In genomic region chr10:129758180-129758579, GRCh38 we compare ENCODE assay signal across 24 cellular contexts.
DNase-seq lines count a peak whose midpoint lies in the region; ATAC-seq and TF ChIP-seq lines count a peak whose summit lies in the region.
"Had no signal": no experiment of that assay in that cellular context is flagged by ENCODE, and none has a peak within 500 bp of the region (broad histone marks: within the 10 kb centered on the region; RNA-seq: fewer than 3 reads in every experiment).

No MANE protein-coding gene starts in this region.

- DNase-seq in activated CD4-positive, alpha-beta memory T cell treated with anti-CD3 and anti-CD28 coated beads, Interleukin-2, amount 10 ng/mL, durations not matched to agents 7 days and 5 days: peak; percentile 13
- no peak for DNase-seq in activated CD4-positive, alpha-beta memory T cell treated with anti-CD3 and anti-CD28 coated beads for 36 hours
- DNase-seq in DND-41 (peak; percentile 4), left lobe of liver (ENCODE audit: low spot score) (peak; percentile 38), sigmoid colon (peak; percentile 13), cortex of kidney (lab: John Stamatoyannopoulos, UW) (no peak)
- no peak for DNase-seq in effector memory CD8-positive, alpha-beta T cell
- DNase-seq: activated CD4-positive, alpha-beta T cell treated with anti-CD3 and anti-CD28 coated beads for 4 hours; activated gamma-delta T cell treated with Interleukin-2 at 50 U/mL for 16 hours; BE2C; GF-D8; naive B cell; NCI-H1105 treated with DMSO at 0.1 percent for 48 hours; NCI-H2029; NCI-H2227 treated with DMSO at 0.1 percent for 48 hours; T-helper 2 cell; transverse colon had no signal

- H3K27ac ChIP-seq in DND-41 (ENCODE audit: low read length): peak overlapping the region; percentile 88
- H3K27ac ChIP-seq in sigmoid colon: no peak overlapping the region
- H3K27ac ChIP-seq: adrenal gland, transverse colon had no signal

- H3K9ac ChIP-seq in DND-41 (ENCODE audit: low read depth, low read length): peak overlapping the region; percentile 44

- CTCF ChIA-PET in activated CD4-positive, alpha-beta memory T cell treated with anti-CD3 and anti-CD28 coated beads, Interleukin-2, amount 10 ng/mL, durations not matched to agents 7 days and 5 days (lab: Charles Lee): no interaction called here
- CTCF ChIA-PET in activated CD4-positive, alpha-beta memory T cell treated with anti-CD3 and anti-CD28 coated beads for 36 hours (lab: Charles Lee): no interaction called here

- H3K4me3 ChIP-seq in DND-41 (ENCODE audit: low read depth in 1 of 2, low read length in 2 of 2) (peak overlapping the region in 1 of 2 experiments; percentile 32; a peak in 2 of 4 replicates), sigmoid colon (no peak overlapping the region)
- H3K4me3 ChIP-seq: adrenal gland, GM23338 had no signal

- ATAC-seq in DND-41 (ENCODE audit: insufficient read depth, low read depth) (no peak), left lobe of liver (no peak), GM19467 (IDR thresholded peaks at IDR 0.05; ENCODE audit: unreplicated experiment) (no peak)
- ATAC-seq in effector memory CD8-positive, alpha-beta T cell (replicated peaks): no peak
- ATAC-seq: gastroesophageal sphincter, GM23338, SK-N-SH treated with all-trans-retinoic acid at 6 μM for 48 hours had no signal

- H3K4me3 Mint-ChIP-seq in activated CD4-positive, alpha-beta memory T cell treated with anti-CD3 and anti-CD28 coated beads, Interleukin-2, amount 10 ng/mL, durations not matched to agents 7 days and 5 days: no peak overlapping the region
- no peak overlapping the region for H3K4me3 Mint-ChIP-seq in activated CD4-positive, alpha-beta memory T cell treated with anti-CD3 and anti-CD28 coated beads for 36 hours
- H3K4me3 Mint-ChIP-seq in effector memory CD8-positive, alpha-beta T cell: no peak overlapping the region
- H3K4me3 Mint-ChIP-seq: GM23338, memory B cell had no signal

- H3K27me3 ChIP-seq in DND-41 (ENCODE audit: insufficient read depth, low read length, poor library complexity): no peaks in the 10 kb centered on the region
- H3K27me3 ChIP-seq in sigmoid colon: no peaks in the 10 kb centered on the region
- H3K27me3 ChIP-seq: adrenal gland, BE2C, gastroesophageal sphincter, transverse colon had no signal

- H3K4me1 ChIP-seq in DND-41 (ENCODE audit: insufficient read depth, low read length) (peaks cover 51% of the 10 kb centered on the region), sigmoid colon (peaks cover 0 to 12% (median 4%) of the 10 kb centered on the region in 4 donors)
- H3K4me1 ChIP-seq: adrenal gland, BE2C, transverse colon had no signal

- H3K9me3 ChIP-seq in DND-41 (ENCODE audit: insufficient read depth, low read length, severe bottlenecking) (peaks cover 4% of the 10 kb centered on the region), sigmoid colon (no peaks in the 10 kb centered on the region)
- H3K9me3 ChIP-seq: adrenal gland, BE2C, gastroesophageal sphincter, transverse colon had no signal

- H3K27ac Mint-ChIP-seq in activated CD4-positive, alpha-beta memory T cell treated with anti-CD3 and anti-CD28 coated beads, Interleukin-2, amount 10 ng/mL, durations not matched to agents 7 days and 5 days: no peak overlapping the region
- H3K27ac Mint-ChIP-seq in activated CD4-positive, alpha-beta memory T cell treated with anti-CD3 and anti-CD28 coated beads for 36 hours: no peak overlapping the region
- no peak overlapping the region for H3K27ac Mint-ChIP-seq in effector memory CD8-positive, alpha-beta T cell
- H3K27ac Mint-ChIP-seq: GM23338, IgD-negative memory B cell, memory B cell, naive B cell had no signal

- 93 to 94% methylated on average over 8 of the region's 8 CpGs for WGBS in sigmoid colon, 2 donors

- peak overlapping the region; percentile 57 for H3K4me2 ChIP-seq in DND-41 (ENCODE audit: insufficient read depth, low read length)
- H3K4me2 ChIP-seq: GM23338 had no signal

- TF ChIP-seq EP300 in sigmoid colon (IDR thresholded peaks at IDR 0.05): no peak

- no peak for TF ChIP-seq POLR2A in sigmoid colon (IDR thresholded peaks at IDR 0.05)

- peaks cover 14% of the 10 kb centered on the region for H3K36me3 Mint-ChIP-seq in activated CD4-positive, alpha-beta memory T cell treated with anti-CD3 and anti-CD28 coated beads, Interleukin-2, amount 10 ng/mL, durations not matched to agents 7 days and 5 days (ENCODE audit: low read depth)
- peaks cover 67% of the 10 kb centered on the region for H3K36me3 Mint-ChIP-seq in activated CD4-positive, alpha-beta memory T cell treated with anti-CD3 and anti-CD28 coated beads for 36 hours
- no peaks in the 10 kb centered on the region for H3K36me3 Mint-ChIP-seq in effector memory CD8-positive, alpha-beta T cell (ENCODE audit: insufficient read depth)

- POLR2A ChIA-PET in activated CD4-positive, alpha-beta memory T cell treated with anti-CD3 and anti-CD28 coated beads, Interleukin-2, amount 10 ng/mL, durations not matched to agents 7 days and 5 days (lab: Charles Lee): no interaction called here
- POLR2A ChIA-PET in activated CD4-positive, alpha-beta memory T cell treated with anti-CD3 and anti-CD28 coated beads for 36 hours (lab: Charles Lee): no interaction called here

- H3K27me3 Mint-ChIP-seq in activated CD4-positive, alpha-beta memory T cell treated with anti-CD3 and anti-CD28 coated beads, Interleukin-2, amount 10 ng/mL, durations not matched to agents 7 days and 5 days: no peaks in the 10 kb centered on the region
- no peaks in the 10 kb centered on the region for H3K27me3 Mint-ChIP-seq in activated CD4-positive, alpha-beta memory T cell treated with anti-CD3 and anti-CD28 coated beads for 36 hours
- no peaks in the 10 kb centered on the region for H3K27me3 Mint-ChIP-seq in effector memory CD8-positive, alpha-beta T cell
- H3K27me3 Mint-ChIP-seq: IgD-negative memory B cell, memory B cell, naive B cell had no signal

- H3K79me2 ChIP-seq in DND-41 (ENCODE audit: insufficient read depth, low read length): no peaks in the 10 kb centered on the region

- TF ChIP-seq CTCF in DND-41 (IDR thresholded peaks at IDR 0.05; ENCODE audit: borderline replicate concordance, extremely low read depth, low read length, poor library complexity, severe bottlenecking) (no peak), sigmoid colon (IDR thresholded peaks at IDR 0.05) (no peak)

- no peaks in the 10 kb centered on the region for H4K20me1 ChIP-seq in DND-41 (ENCODE audit: insufficient read depth, low read length)

- H3K36me3 ChIP-seq in DND-41 (ENCODE audit: insufficient read depth, low read length) (peaks cover 19% of the 10 kb centered on the region), sigmoid colon (peaks cover 0 to 14% (median 5%) of the 10 kb centered on the region in 4 donors)
- H3K36me3 ChIP-seq: adrenal gland, BE2C, transverse colon had no signal

- H3K4me1 Mint-ChIP-seq in activated CD4-positive, alpha-beta memory T cell treated with anti-CD3 and anti-CD28 coated beads, Interleukin-2, amount 10 ng/mL, durations not matched to agents 7 days and 5 days: peaks cover 6% of the 10 kb centered on the region
- H3K4me1 Mint-ChIP-seq in activated CD4-positive, alpha-beta memory T cell treated with anti-CD3 and anti-CD28 coated beads for 36 hours (ENCODE audit: low read depth): peaks cover 5% of the 10 kb centered on the region
- H3K4me1 Mint-ChIP-seq in effector memory CD8-positive, alpha-beta T cell (ENCODE audit: low read depth in 2 of 2): peaks cover 0 to 4% of the 10 kb centered on the region in 2 donors
- H3K4me1 Mint-ChIP-seq: IgD-negative memory B cell had no signal

- no peak overlapping the region for H2AFZ ChIP-seq in DND-41 (ENCODE audit: low read depth, low read length)
- H2AFZ ChIP-seq: GM23338 had no signal

- peaks cover 7% of the 10 kb centered on the region for H3K9me3 Mint-ChIP-seq in activated CD4-positive, alpha-beta memory T cell treated with anti-CD3 and anti-CD28 coated beads, Interleukin-2, amount 10 ng/mL, durations not matched to agents 7 days and 5 days
- peaks cover 14% of the 10 kb centered on the region for H3K9me3 Mint-ChIP-seq in activated CD4-positive, alpha-beta memory T cell treated with anti-CD3 and anti-CD28 coated beads for 36 hours
- peaks cover 0 to 4% of the 10 kb centered on the region in 2 donors for H3K9me3 Mint-ChIP-seq in effector memory CD8-positive, alpha-beta T cell

- intact Hi-C loops in activated CD4-positive, alpha-beta memory T cell treated with anti-CD3 and anti-CD28 coated beads for 36 hours (cut with micrococcal nuclease): no loop called here
- intact Hi-C loops in sigmoid colon (cut with DNase I): no loop called here

Comparison
In these comparisons a context has a peak if more than half of its experiments do, and no peak if none do; other contexts are left out.
1. DNase-seq: peak in activated CD4-positive, alpha-beta memory T cell treated with anti-CD3 and anti-CD28 coated beads, Interleukin-2, amount 10 ng/mL, durations not matched to agents 7 days and 5 days (single experiment), DND-41 (single experiment), left lobe of liver (single experiment) and sigmoid colon (single experiment); none in activated CD4-positive, alpha-beta memory T cell treated with anti-CD3 and anti-CD28 coated beads for 36 hours (single experiment), cortex of kidney (single experiment) and effector memory CD8-positive, alpha-beta T cell (0 of 3).